Comparison of ENCODE assay signal across 13 cellular contexts in the genomic region with DNA sequence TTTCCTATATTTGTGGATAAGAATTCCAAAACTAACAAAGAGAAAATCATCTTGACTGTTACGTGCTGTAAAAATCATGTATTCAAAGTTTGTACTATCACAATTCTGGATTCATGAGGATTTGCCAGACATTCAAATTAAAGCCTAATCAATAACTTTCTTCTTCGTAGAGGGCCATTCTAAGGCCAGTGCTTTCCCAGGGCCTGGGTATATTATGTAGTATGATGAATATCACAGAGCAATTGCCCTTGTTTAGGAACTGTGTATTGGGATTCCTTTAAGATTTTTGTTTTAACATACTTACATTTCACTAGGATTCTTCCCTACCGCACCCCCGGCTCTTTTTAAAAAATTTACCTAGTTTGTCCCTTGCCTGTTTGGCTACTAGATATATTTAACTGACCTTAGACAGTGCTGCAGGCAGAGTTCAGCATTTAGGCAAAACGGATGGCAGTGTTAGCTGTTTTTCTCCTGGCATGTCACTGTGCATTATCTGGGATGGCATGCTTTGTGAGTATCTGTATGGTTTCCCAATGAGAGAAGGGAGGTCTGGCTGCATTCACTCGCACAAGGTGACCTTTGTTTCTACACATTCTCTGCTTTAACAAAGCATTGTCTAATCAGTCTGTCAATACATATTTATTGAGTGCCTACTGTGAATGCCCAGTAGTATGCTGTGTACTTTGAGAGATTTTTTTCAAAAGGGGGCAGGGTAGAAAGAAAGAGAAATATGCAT.
DNase-seq lines count a peak whose midpoint lies in the region; ATAC-seq and TF ChIP-seq lines count a peak whose summit lies in the region.
"Had no signal": no experiment of that assay in that cellular context is flagged by ENCODE, and none has a peak within 500 bp of the region (broad histone marks: within the 10 kb centered on the region; RNA-seq: fewer than 3 reads in every experiment).

No MANE protein-coding gene starts in this region.

- H3K36me3 ChIP-seq in HAP-1 (replicated peaks): no peaks in the 10 kb centered on the region; the same call in 1 of the 2 replicates
- H3K36me3 ChIP-seq in parathyroid adenoma (ENCODE audit: control insufficient read depth, insufficient read depth, low read length): no peaks in the 10 kb centered on the region
- H3K36me3 ChIP-seq: ascending aorta had no signal

- ATAC-seq in SK-N-SH treated with all-trans-retinoic acid at 6 μM for 48 hours (peak; percentile 94), left cardiac atrium (peak; percentile 70 to 78), foreskin keratinocyte (no peak), HG03342 (IDR thresholded peaks at IDR 0.05; ENCODE audit: unreplicated experiment) (no peak)
- no peak for ATAC-seq in stimulated activated naive B cell treated with anti-CD40 and anti-IgM and Interleukin-4, amounts not matched to agents 10 μg/mL and 1 μg/mL and 100 μg/mL, for 72 hours (replicated peaks)
- ATAC-seq: HCT116 had no signal

- intact Hi-C loops in left cardiac atrium (cut with DNase I): no loop called here

- peak overlapping the region; percentile 10 for H3K4me2 ChIP-seq in parathyroid adenoma (ENCODE audit: low read length)

- no peak overlapping the region for H2AFZ ChIP-seq in parathyroid adenoma

- DNase-seq in HAP-1 (ENCODE audit: low spot score in 2 of 2): peak; percentile 65 to 90
- DNase-seq in left cardiac atrium: no peak
- no peak for DNase-seq in foreskin keratinocyte
- no peak for DNase-seq in stimulated activated naive B cell treated with anti-CD40 and anti-IgM and Interleukin-4, amounts not matched to agents 10 μg/mL and 1 μg/mL and 100 μg/mL, for 72 hours
- no peak for DNase-seq in activated CD4-positive, alpha-beta T cell treated with anti-CD3 and anti-CD28 coated beads, Interleukin-2, amount 50 U/mL, for 4 hours
- DNase-seq: CD4-positive, CD25-positive, alpha-beta regulatory T cell; kidney; posterior cingulate gyrus had no signal

- no peak overlapping the region for H3K4me3 ChIP-seq in HAP-1
- no peak overlapping the region for H3K4me3 ChIP-seq in parathyroid adenoma (ENCODE audit: low read depth, low read length)
- H3K4me3 ChIP-seq: ascending aorta had no signal

- no peak overlapping the region for H3K9ac ChIP-seq in parathyroid adenoma

- peaks cover 10% of the 10 kb centered on the region for H3K79me2 ChIP-seq in parathyroid adenoma

- H3K27ac Mint-ChIP-seq in stimulated activated naive B cell treated with anti-CD40 and anti-IgM and Interleukin-4, amounts not matched to agents 10 μg/mL and 1 μg/mL and 100 μg/mL, for 72 hours: no peak overlapping the region

- peak overlapping the region; percentile 53 for H3K27ac ChIP-seq in parathyroid adenoma
- H3K27ac ChIP-seq in foreskin keratinocyte: no peak overlapping the region
- H3K27ac ChIP-seq: ascending aorta had no signal

- TF ChIP-seq CTCF in parathyroid adenoma (IDR thresholded peaks at IDR 0.05) (no peak), foreskin keratinocyte (conservative IDR thresholded peaks at IDR 0.05) (no peak)

- in situ Hi-C loops in HAP-1 (cut with MboI; ENCODE audit: low sequenced_read_pairs): no loop called here

- peaks cover 12 to 18% of the 10 kb centered on the region in 2 donors for H3K36me3 Mint-ChIP-seq in stimulated activated naive B cell treated with anti-CD40 and anti-IgM and Interleukin-4, amounts not matched to agents 10 μg/mL and 1 μg/mL and 100 μg/mL, for 72 hours

- H3K4me3 Mint-ChIP-seq in stimulated activated naive B cell treated with anti-CD40 and anti-IgM and Interleukin-4, amounts not matched to agents 10 μg/mL and 1 μg/mL and 100 μg/mL, for 72 hours: no peak overlapping the region
- H3K4me3 Mint-ChIP-seq: CD4-positive, CD25-positive, alpha-beta regulatory T cell had no signal

- no peaks in the 10 kb centered on the region for H3K27me3 Mint-ChIP-seq in stimulated activated naive B cell treated with anti-CD40 and anti-IgM and Interleukin-4, amounts not matched to agents 10 μg/mL and 1 μg/mL and 100 μg/mL, for 72 hours
- H3K27me3 Mint-ChIP-seq: CD4-positive, CD25-positive, alpha-beta regulatory T cell had no signal

- peaks cover 11% of the 10 kb centered on the region for H3K9me3 ChIP-seq in HAP-1
- H3K9me3 ChIP-seq in parathyroid adenoma (ENCODE audit: control insufficient read depth, low read length): no peaks in the 10 kb centered on the region

- peaks cover 10 to 14% of the 10 kb centered on the region in 2 donors for H3K9me3 Mint-ChIP-seq in stimulated activated naive B cell treated with anti-CD40 and anti-IgM and Interleukin-4, amounts not matched to agents 10 μg/mL and 1 μg/mL and 100 μg/mL, for 72 hours

- H3K4me1 ChIP-seq in HAP-1 (peaks cover 40% of the 10 kb centered on the region), parathyroid adenoma (peaks cover 4% of the 10 kb centered on the region), foreskin keratinocyte (no peaks in the 10 kb centered on the region)

- peaks cover 0 to 4% of the 10 kb centered on the region in 2 donors for H3K4me1 Mint-ChIP-seq in stimulated activated naive B cell treated with anti-CD40 and anti-IgM and Interleukin-4, amounts not matched to agents 10 μg/mL and 1 μg/mL and 100 μg/mL, for 72 hours

- no peaks in the 10 kb centered on the region for H3K27me3 ChIP-seq in HAP-1 (ENCODE audit: low read depth)
- no peaks in the 10 kb centered on the region for H3K27me3 ChIP-seq in parathyroid adenoma (ENCODE audit: control insufficient read depth, insufficient read depth, low read length)
- no peaks in the 10 kb centered on the region for H3K27me3 ChIP-seq in foreskin keratinocyte
- H3K27me3 ChIP-seq: ascending aorta had no signal

TF ChIP-seq in SK-N-SH treated with all-trans-retinoic acid at 6 μM for 48 hours, 23 proteins besides CTCF, POLR2A, EP300 and RAD21:
- TF ChIP-seq, protein P1, sequence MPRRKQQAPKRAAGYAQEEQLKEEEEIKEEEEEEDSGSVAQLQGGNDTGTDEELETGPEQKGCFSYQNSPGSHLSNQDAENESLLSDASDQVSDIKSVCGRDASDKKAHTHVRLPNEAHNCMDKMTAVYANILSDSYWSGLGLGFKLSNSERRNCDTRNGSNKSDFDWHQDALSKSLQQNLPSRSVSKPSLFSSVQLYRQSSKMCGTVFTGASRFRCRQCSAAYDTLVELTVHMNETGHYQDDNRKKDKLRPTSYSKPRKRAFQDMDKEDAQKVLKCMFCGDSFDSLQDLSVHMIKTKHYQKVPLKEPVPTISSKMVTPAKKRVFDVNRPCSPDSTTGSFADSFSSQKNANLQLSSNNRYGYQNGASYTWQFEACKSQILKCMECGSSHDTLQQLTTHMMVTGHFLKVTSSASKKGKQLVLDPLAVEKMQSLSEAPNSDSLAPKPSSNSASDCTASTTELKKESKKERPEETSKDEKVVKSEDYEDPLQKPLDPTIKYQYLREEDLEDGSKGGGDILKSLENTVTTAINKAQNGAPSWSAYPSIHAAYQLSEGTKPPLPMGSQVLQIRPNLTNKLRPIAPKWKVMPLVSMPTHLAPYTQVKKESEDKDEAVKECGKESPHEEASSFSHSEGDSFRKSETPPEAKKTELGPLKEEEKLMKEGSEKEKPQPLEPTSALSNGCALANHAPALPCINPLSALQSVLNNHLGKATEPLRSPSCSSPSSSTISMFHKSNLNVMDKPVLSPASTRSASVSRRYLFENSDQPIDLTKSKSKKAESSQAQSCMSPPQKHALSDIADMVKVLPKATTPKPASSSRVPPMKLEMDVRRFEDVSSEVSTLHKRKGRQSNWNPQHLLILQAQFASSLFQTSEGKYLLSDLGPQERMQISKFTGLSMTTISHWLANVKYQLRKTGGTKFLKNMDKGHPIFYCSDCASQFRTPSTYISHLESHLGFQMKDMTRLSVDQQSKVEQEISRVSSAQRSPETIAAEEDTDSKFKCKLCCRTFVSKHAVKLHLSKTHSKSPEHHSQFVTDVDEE (CRISPR knock-in tag; IDR thresholded peaks at IDR 0.05): 0 out of 2 replicates have a peak, but pooled peaks have one; percentile 79
- TF ChIP-seq TOX (CRISPR knock-in tag; IDR thresholded peaks at IDR 0.05; ENCODE audit: borderline replicate concordance): no peak
- TF ChIP-seq ZNF70 (CRISPR knock-in tag; IDR thresholded peaks at IDR 0.05): no peak
- TF ChIP-seq ZNF8 (CRISPR knock-in tag; IDR thresholded peaks at IDR 0.05): no peak
- 0 out of 2 replicates have a peak, but pooled peaks have one; percentile 42 for TF ChIP-seq ZFP3 (CRISPR knock-in tag; IDR thresholded peaks at IDR 0.05)
- TF ChIP-seq CSDC2 (CRISPR knock-in tag; IDR thresholded peaks at IDR 0.05): no peak
- TF ChIP-seq ZFP30 (CRISPR knock-in tag; IDR thresholded peaks at IDR 0.05): no peak
TF ChIP-seq in SK-N-SH treated with all-trans-retinoic acid at 6 μM for 48 hours: peak in this region for 2.

Comparison
In these comparisons a context has a peak if more than half of its experiments do, and no peak if none do; other contexts are left out.
1. DNase-seq: peak in HAP-1 (2 of 2); none in left cardiac atrium (single experiment), foreskin keratinocyte (0 of 2), stimulated activated naive B cell treated with anti-CD40 and anti-IgM and Interleukin-4, amounts not matched to agents 10 μg/mL and 1 μg/mL and 100 μg/mL, for 72 hours (single experiment) and activated CD4-positive, alpha-beta T cell treated with anti-CD3 and anti-CD28 coated beads, Interleukin-2, amount 50 U/mL, for 4 hours (0 of 2).
2. ATAC-seq: peak in SK-N-SH treated with all-trans-retinoic acid at 6 μM for 48 hours (single experiment) and left cardiac atrium (2 of 2); none in foreskin keratinocyte (single experiment), HG03342 (single experiment) and stimulated activated naive B cell treated with anti-CD40 and anti-IgM and Interleukin-4, amounts not matched to agents 10 μg/mL and 1 μg/mL and 100 μg/mL, for 72 hours (0 of 2).